In genomic region chr5:14584848-14585247, GRCh38 we compare ENCODE assay signal across 16 cellular contexts.
"Had no signal": no experiment of that assay in that cellular context is flagged by ENCODE, and none has a peak within 500 bp of the region (broad histone marks: within the 10 kb centered on the region; RNA-seq: fewer than 3 reads in every experiment).

No MANE protein-coding gene starts in this region.

- H3K36me3 Mint-ChIP-seq: brain had no signal

- DNase-seq: activated CD4-positive, alpha-beta T cell treated with anti-CD3 and anti-CD28 coated beads, Interleukin-2, amount 50 U/mL, for 4 hours; activated CD4-positive, CD25-positive, alpha-beta regulatory T cell; activated naive CD4-positive, alpha-beta T cell treated with Interleukin-2 at 50 U/mL for 16 hours; amniotic stem cell; endodermal cell; erythroblast; kidney glomerular epithelial cell; stimulated activated CD4-positive, alpha-beta T cell treated with anti-CD3 and anti-CD28 coated beads, Interleukin-15, amount 100 ng/mL, for 24 hours; stimulated activated CD4-positive, alpha-beta T cell treated with anti-CD3 and anti-CD28 coated beads, Interleukin-4, amount 100 ng/mL, for 24 hours; stomach; uterus had no signal

- H3K27ac Mint-ChIP-seq: activated T-helper 1 cell treated with anti-CD3 and anti-CD28 coated beads, Interleukin-12 subunit alpha, Interleukin-12 subunit beta, Interleukin-2, Interleukin-4 antibody, amounts not matched to agents 30 ng/mL and 10 ng/mL and 1 ng/mL, durations not matched to agents 14 hours and 24 hours and 36 hours; brain; endodermal cell; T-helper 1 cell treated with Interleukin-12 subunit alpha and Interleukin-12 subunit beta and Interleukin-4 antibody, amounts not matched to agents 30 μg/mL and 1 μg/mL, for 36 hours had no signal

- H3K9me3 ChIP-seq: stomach, thoracic aorta, uterus had no signal

- H3K27ac ChIP-seq: hepatocyte, thoracic aorta, uterus had no signal

- H3K27me3 ChIP-seq: hepatocyte, stomach, uterus had no signal

- H3K9me3 Mint-ChIP-seq: activated T-helper 1 cell treated with anti-CD3 and anti-CD28 coated beads, Interleukin-12 subunit alpha, Interleukin-12 subunit beta, Interleukin-2, Interleukin-4 antibody, amounts not matched to agents 30 ng/mL and 10 ng/mL and 1 ng/mL, durations not matched to agents 14 hours and 24 hours and 36 hours; T-helper 1 cell treated with Interleukin-12 subunit alpha and Interleukin-12 subunit beta and Interleukin-4 antibody, amounts not matched to agents 30 μg/mL and 1 μg/mL, for 36 hours had no signal

- H3K4me3 Mint-ChIP-seq: activated T-helper 1 cell treated with anti-CD3 and anti-CD28 coated beads, Interleukin-12 subunit alpha, Interleukin-12 subunit beta, Interleukin-2, Interleukin-4 antibody, amounts not matched to agents 30 ng/mL and 10 ng/mL and 1 ng/mL, durations not matched to agents 14 hours and 24 hours and 36 hours; endodermal cell; T-helper 1 cell treated with Interleukin-12 subunit alpha and Interleukin-12 subunit beta and Interleukin-4 antibody, amounts not matched to agents 30 μg/mL and 1 μg/mL, for 36 hours had no signal

- H3K4me1 ChIP-seq: uterus had no signal

- H3K4me3 ChIP-seq: hepatocyte, thoracic aorta, uterus had no signal

- H2AFZ ChIP-seq: hepatocyte had no signal

- H3K36me3 ChIP-seq: stomach, thoracic aorta, uterus had no signal
